In genomic region chr11:37282367-37282766, GRCh38 we compare ENCODE assay signal across 8 cellular contexts.
"Had no signal": no experiment of that assay in that cellular context is flagged by ENCODE, and none has a peak within 500 bp of the region (broad histone marks: within the 10 kb centered on the region; RNA-seq: fewer than 3 reads in every experiment).

No MANE protein-coding gene starts in this region.

- ATAC-seq: HCT116, HepG2 had no signal

- H3K27ac ChIP-seq: GM23248, HL-60 had no signal

- H3K9ac ChIP-seq: GM23248 had no signal

- H3K4me1 ChIP-seq: HAP-1 had no signal

- H2AFZ ChIP-seq: GM23248 had no signal

- H3K9me3 ChIP-seq: HAP-1 had no signal

- DNase-seq: GM23248, GOT3, H7, HFFc6 had no signal

- H3K4me3 ChIP-seq: GM23248, HAP-1 had no signal

- H3K36me3 ChIP-seq: HAP-1 had no signal
